13 cellular contexts compared by ENCODE assay signal in the genomic region with DNA sequence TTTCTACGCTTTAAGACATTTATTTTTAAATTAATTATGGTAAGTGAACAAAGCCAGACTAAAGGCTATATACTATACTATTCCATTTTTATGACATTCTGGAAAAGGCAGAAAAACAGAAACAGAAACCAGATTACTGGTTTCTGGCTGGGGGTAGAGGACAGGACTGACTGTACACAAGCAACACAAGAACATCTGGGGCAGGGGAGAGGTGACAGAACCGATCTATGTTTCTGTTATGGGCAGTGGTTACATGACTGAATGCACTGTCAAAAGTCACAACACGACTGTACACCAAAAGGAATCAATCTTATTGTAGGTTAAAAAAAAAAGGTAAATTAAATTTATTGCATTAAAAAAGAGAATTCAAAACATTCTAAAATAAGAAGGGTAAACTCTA.
DNase-seq lines count a peak whose midpoint lies in the region; ATAC-seq and TF ChIP-seq lines count a peak whose summit lies in the region.
"Had no signal": no experiment of that assay in that cellular context is flagged by ENCODE, and none has a peak within 500 bp of the region (broad histone marks: within the 10 kb centered on the region; RNA-seq: fewer than 3 reads in every experiment).

No MANE protein-coding gene starts in this region.

- peaks cover 30% of the 10 kb centered on the region for H3K4me1 Mint-ChIP-seq in activated T-cell treated with anti-CD3 and anti-CD28 coated beads, Interleukin-2, amount 50 U/mL, for 72 hours (ENCODE audit: low read depth)
- peaks cover 7% of the 10 kb centered on the region for H3K4me1 Mint-ChIP-seq in stimulated activated effector memory CD8-positive, alpha-beta T cell treated with anti-CD3 and anti-CD28 coated beads, Interleukin-12 subunit alpha, Interleukin-12 subunit beta, amount 100 ng/mL, for 72 hours

- peak; percentile 15 to 16 for DNase-seq in activated T-cell treated with anti-CD3 and anti-CD28 coated beads, Interleukin-2, amount 50 U/mL, for 72 hours
- no peak for DNase-seq in activated T-cell treated with anti-CD3 and anti-CD28 coated beads, Interleukin-2, amount 50 U/mL, for 1 hour
- no peak for DNase-seq in stimulated activated effector memory CD8-positive, alpha-beta T cell treated with anti-CD3 and anti-CD28 coated beads, Interleukin-12 subunit alpha, Interleukin-12 subunit beta, amount 100 ng/mL, for 72 hours (ENCODE audit: low spot score in 2 of 2)
- DNase-seq in sciatic nerve (ENCODE audit: low spot score), result no peak
- no peak for DNase-seq in stimulated activated CD4-positive, alpha-beta T cell treated with anti-CD3 and anti-CD28 coated beads, Interleukin-4, amount 100 ng/mL, for 1 hour
- no peak for DNase-seq in dorsolateral prefrontal cortex
- DNase-seq: activated CD4-positive, alpha-beta T cell treated with anti-CD3 and anti-CD28 coated beads for 1 hour; NCI-H1694 treated with DMSO at 0.1 percent for 48 hours had no signal

- no peak overlapping the region for H3K4me3 ChIP-seq in dorsolateral prefrontal cortex
- H3K4me3 ChIP-seq: smooth muscle cell had no signal

- peaks cover 6 to 17% of the 10 kb centered on the region in 2 donors for H3K36me3 Mint-ChIP-seq in activated T-cell treated with anti-CD3 and anti-CD28 coated beads, Interleukin-2, amount 50 U/mL, for 72 hours (ENCODE audit: insufficient read depth in 2 of 2)
- H3K36me3 Mint-ChIP-seq in stimulated activated effector memory CD8-positive, alpha-beta T cell treated with anti-CD3 and anti-CD28 coated beads, Interleukin-12 subunit alpha, Interleukin-12 subunit beta, amount 100 ng/mL, for 72 hours, result peaks cover 84% of the 10 kb centered on the region

- H3K27ac Mint-ChIP-seq in activated T-cell treated with anti-CD3 and anti-CD28 coated beads, Interleukin-2, amount 50 U/mL, for 72 hours, result peak overlapping the region; percentile 87
- peak overlapping the region; percentile 43 for H3K27ac Mint-ChIP-seq in stimulated activated effector memory CD8-positive, alpha-beta T cell treated with anti-CD3 and anti-CD28 coated beads, Interleukin-12 subunit alpha, Interleukin-12 subunit beta, amount 100 ng/mL, for 72 hours

- H3K4me3 Mint-ChIP-seq in activated T-cell treated with anti-CD3 and anti-CD28 coated beads, Interleukin-2, amount 50 U/mL, for 72 hours, result no peak overlapping the region
- no peak overlapping the region for H3K4me3 Mint-ChIP-seq in stimulated activated effector memory CD8-positive, alpha-beta T cell treated with anti-CD3 and anti-CD28 coated beads, Interleukin-12 subunit alpha, Interleukin-12 subunit beta, amount 100 ng/mL, for 72 hours

- ATAC-seq in activated T-cell treated with anti-CD3 and anti-CD28 coated beads, Interleukin-2, amount 50 U/mL, for 72 hours (replicated peaks in 1 of 2), result peak; percentile 84 to 95
- peak; percentile 80 for ATAC-seq in HG02571 (IDR thresholded peaks at IDR 0.05; ENCODE audit: unreplicated experiment)
- peak; percentile 82 for ATAC-seq in HG03565 (IDR thresholded peaks at IDR 0.05; ENCODE audit: unreplicated experiment)
- peak; percentile 94 for ATAC-seq in stimulated activated effector memory CD8-positive, alpha-beta T cell treated with anti-CD3 and anti-CD28 coated beads, Interleukin-12 subunit alpha, Interleukin-12 subunit beta, amount 100 ng/mL, for 72 hours
- no peak for ATAC-seq in sciatic nerve

- no peak for TF ChIP-seq CTCF in dorsolateral prefrontal cortex (IDR thresholded peaks at IDR 0.05 in 54 of 56, conservative IDR thresholded peaks at IDR 0.05 in 2 of 56; ENCODE audit: low read depth in 1 of 56, partially characterized antibody in 56 of 56)

- no peaks in the 10 kb centered on the region for H3K27me3 Mint-ChIP-seq in activated T-cell treated with anti-CD3 and anti-CD28 coated beads, Interleukin-2, amount 50 U/mL, for 72 hours (ENCODE audit: low read depth)

- no peaks in the 10 kb centered on the region for H3K27me3 ChIP-seq in dorsolateral prefrontal cortex

- intact Hi-C loops in sciatic nerve (cut with DNase I) (no loop called here), dorsolateral prefrontal cortex (cut with DNase I) (no loop called here)

- H3K27ac ChIP-seq in dorsolateral prefrontal cortex, result peak overlapping the region in 1 of 59 donors; percentile 15
- H3K27ac ChIP-seq: HL-60, RWPE1 had no signal

- no peaks in the 10 kb centered on the region for H3K9me3 Mint-ChIP-seq in activated T-cell treated with anti-CD3 and anti-CD28 coated beads, Interleukin-2, amount 50 U/mL, for 72 hours
- no peaks in the 10 kb centered on the region for H3K9me3 Mint-ChIP-seq in stimulated activated effector memory CD8-positive, alpha-beta T cell treated with anti-CD3 and anti-CD28 coated beads, Interleukin-12 subunit alpha, Interleukin-12 subunit beta, amount 100 ng/mL, for 72 hours

Comparison
In these comparisons a context has a peak if more than half of its experiments do, and no peak if none do; other contexts are left out.
1. DNase-seq: peak in activated T-cell treated with anti-CD3 and anti-CD28 coated beads, Interleukin-2, amount 50 U/mL, for 72 hours (2 of 2); none in activated T-cell treated with anti-CD3 and anti-CD28 coated beads, Interleukin-2, amount 50 U/mL, for 1 hour (single experiment), stimulated activated effector memory CD8-positive, alpha-beta T cell treated with anti-CD3 and anti-CD28 coated beads, Interleukin-12 subunit alpha, Interleukin-12 subunit beta, amount 100 ng/mL, for 72 hours (0 of 2), sciatic nerve (single experiment), stimulated activated CD4-positive, alpha-beta T cell treated with anti-CD3 and anti-CD28 coated beads, Interleukin-4, amount 100 ng/mL, for 1 hour (single experiment) and dorsolateral prefrontal cortex (0 of 10).